Comparison of ENCODE assay signal across 29 cellular contexts in genomic region chr11:17401316-17401715, GRCh38. TPM values are rescaled to one million over a fixed set of nuclear protein-coding genes. Genes with fewer than 3 reads are reported as not detected.
"Had no signal": no experiment of that assay in that cellular context is flagged by ENCODE, and none has a peak within 500 bp of the region (broad histone marks: within the 10 kb centered on the region; RNA-seq: fewer than 3 reads in every experiment).

No MANE protein-coding gene starts in this region.

- H3K4me1 Mint-ChIP-seq: activated CD4-positive, alpha-beta T cell treated with anti-CD3 and anti-CD28 coated beads, Interleukin-2, amount 10 ng/mL, durations not matched to agents 24 days and 14 days; stimulated activated naive CD8-positive, alpha-beta T cell treated with anti-CD3 and anti-CD28 coated beads, Interleukin-15, amount 100 ng/mL, for 72 hours had no signal

- H3K36me3 Mint-ChIP-seq: activated CD4-positive, alpha-beta memory T cell treated with anti-CD3 and anti-CD28 coated beads for 36 hours; naive thymus-derived CD8-positive, alpha-beta T cell; type B pancreatic cell had no signal

- H3K9me3 ChIP-seq: breast epithelium, esophagus muscularis mucosa, heart right ventricle, pancreas, prostate gland, spleen, vagina had no signal

- ATAC-seq: heart right ventricle; left ventricle myocardium superior; naive thymus-derived CD8-positive, alpha-beta T cell; pancreas; stimulated activated naive CD8-positive, alpha-beta T cell treated with anti-CD3 and anti-CD28 coated beads, Interleukin-15, amount 100 ng/mL, for 72 hours; T-helper 17 cell had no signal

- H3K4me3 Mint-ChIP-seq: activated CD4-positive, alpha-beta memory T cell treated with anti-CD3 and anti-CD28 coated beads for 36 hours; activated CD4-positive, alpha-beta T cell treated with anti-CD3 and anti-CD28 coated beads, Interleukin-2, amount 10 ng/mL, durations not matched to agents 24 days and 14 days; naive thymus-derived CD8-positive, alpha-beta T cell; neural crest cell; stimulated activated naive CD8-positive, alpha-beta T cell treated with anti-CD3 and anti-CD28 coated beads, Interleukin-15, amount 100 ng/mL, for 72 hours; T-helper 17 cell; type B pancreatic cell had no signal

- H3K27me3 ChIP-seq: breast epithelium, foreskin keratinocyte, heart right ventricle, pancreas, spleen, vagina had no signal

- H3K4me1 ChIP-seq: foreskin keratinocyte had no signal

- H3K36me3 ChIP-seq: breast epithelium, esophagus muscularis mucosa, heart right ventricle, pancreas, prostate gland, spleen, vagina had no signal

- H3K27me3 Mint-ChIP-seq: activated CD4-positive, alpha-beta memory T cell treated with anti-CD3 and anti-CD28 coated beads for 36 hours; naive thymus-derived CD8-positive, alpha-beta T cell; stimulated activated naive CD8-positive, alpha-beta T cell treated with anti-CD3 and anti-CD28 coated beads, Interleukin-15, amount 100 ng/mL, for 72 hours had no signal

- H3K4me3 ChIP-seq: breast epithelium, esophagus muscularis mucosa, heart right ventricle, pancreas, prostate gland, vagina had no signal

- H3K9me3 Mint-ChIP-seq: activated CD4-positive, alpha-beta memory T cell treated with anti-CD3 and anti-CD28 coated beads for 36 hours; activated CD4-positive, alpha-beta T cell treated with anti-CD3 and anti-CD28 coated beads, Interleukin-2, amount 10 ng/mL, durations not matched to agents 24 days and 14 days; naive thymus-derived CD8-positive, alpha-beta T cell; neural crest cell; stimulated activated naive CD8-positive, alpha-beta T cell treated with anti-CD3 and anti-CD28 coated beads, Interleukin-15, amount 100 ng/mL, for 72 hours; type B pancreatic cell had no signal

- H3K27ac Mint-ChIP-seq: activated CD4-positive, alpha-beta memory T cell treated with anti-CD3 and anti-CD28 coated beads for 36 hours; activated CD4-positive, alpha-beta T cell treated with anti-CD3 and anti-CD28 coated beads, Interleukin-2, amount 10 ng/mL, durations not matched to agents 24 days and 14 days; T-helper 17 cell; type B pancreatic cell had no signal

- DNase-seq: activated CD4-positive, alpha-beta memory T cell treated with anti-CD3 and anti-CD28 coated beads for 36 hours; activated CD4-positive, alpha-beta T cell treated with anti-CD3 and anti-CD28 coated beads, Interleukin-2, amount 10 ng/mL, durations not matched to agents 24 days and 14 days; activated CD4-positive, CD25-positive, alpha-beta regulatory T cell treated with anti-CD3 and anti-CD28 coated beads, Interleukin-2, amount 50 U/mL, for 72 hours; activated CD8-positive, alpha-beta memory T cell treated with anti-CD3 and anti-CD28 coated beads, Interleukin-2, amount 50 U/mL, for 4 hours; activated gamma-delta T cell treated with Interleukin-2 at 50 U/mL for 16 hours; activated naive CD4-positive, alpha-beta T cell treated with anti-CD3 and anti-CD28 coated beads, Interleukin-2, amount 50 U/mL, for 16 hours; activated T-cell treated with anti-CD3 and anti-CD28 coated beads, Interleukin-2, amount 50 U/mL, for 1 hour; amniotic stem cell; central memory CD4-positive, alpha-beta T cell; dermis blood vessel endothelial cell; effector CD4-positive, alpha-beta T cell; foreskin keratinocyte; heart right ventricle; left ventricle myocardium superior; naive thymus-derived CD8-positive, alpha-beta T cell; nucleus accumbens; spleen; stimulated activated CD4-positive, alpha-beta T cell treated with anti-CD3 and anti-CD28 coated beads, Interleukin-4, amount 100 ng/mL, for 1 hour; stimulated activated naive CD8-positive, alpha-beta T cell treated with anti-CD3 and anti-CD28 coated beads, Interleukin-15, amount 100 ng/mL, for 72 hours; substantia nigra; T-helper 17 cell had no signal

- H3K27ac ChIP-seq: breast epithelium, esophagus muscularis mucosa, foreskin keratinocyte, heart right ventricle, pancreas, prostate gland, vagina had no signal

RNA-seq across cellular contexts. Expression of gene KCNJ11, which starts 12.9 kb away (rescaled TPM):
- total RNA-seq: glomerular endothelial cell, vagina had no signal
- polyA plus RNA-seq: foreskin keratinocyte; naive thymus-derived CD8-positive, alpha-beta T cell had no signal
